1 cellular context compared by ENCODE assay signal in genomic region chr2:230932556-230933511, GRCh38.
A peak's percentile ranks its signal among the peaks of the same experiment; 100 is the strongest.
TF ChIP-seq lines count a peak whose summit lies in the region.

No MANE protein-coding gene starts in this region.

TF ChIP-seq in K562, 482 proteins besides CTCF, POLR2A, EP300 and RAD21 (continued from another document):
- TF ChIP-seq ZNF449 (CRISPR knock-in tag; IDR thresholded peaks at IDR 0.05) (peak; percentile 36; the same call in 1 of the 2 replicates), KLF13 (tag; IDR thresholded peaks at IDR 0.05; ENCODE audit: borderline replicate concordance, low read depth) (no peak)
